In genomic region chr17:29345066-29345465, GRCh38 we compare ENCODE assay signal across 24 cellular contexts. TPM values are rescaled to one million over a fixed set of nuclear protein-coding genes. Genes with fewer than 3 reads are reported as not detected.
DNase-seq lines count a peak whose midpoint lies in the region; ATAC-seq, FAIRE-seq and TF ChIP-seq lines count a peak whose summit lies in the region.
"Had no signal": no experiment of that assay in that cellular context is flagged by ENCODE, and none has a peak within 500 bp of the region (broad histone marks: within the 10 kb centered on the region; RNA-seq: fewer than 3 reads in every experiment).

No MANE protein-coding gene starts in this region.

- no peak overlapping the region for H3K27ac Mint-ChIP-seq in immature natural killer cell
- H3K27ac Mint-ChIP-seq: B cell; CD4-positive, CD25-positive, alpha-beta regulatory T cell; CD8-positive, alpha-beta T cell; H9; HFFc6 had no signal

- CTCF ChIA-PET in HepG2 (lab: Yijun Ruan, JAX; ENCODE audit: low intra/inter-chr PET ratio, low total read pairs): no interaction called here
- CTCF ChIA-PET in PC-3 (lab: Charles Lee): no interaction called here

- H3K4me3 ChIP-seq in HepG2 (replicated peaks in 1 of 3; ENCODE audit: insufficient read depth in 1 of 3, low read depth in 2 of 3, low read length in 3 of 3): no peak overlapping the region
- H3K4me3 ChIP-seq in right lobe of liver: no peak overlapping the region
- no peak overlapping the region for H3K4me3 ChIP-seq in hepatocyte
- H3K4me3 ChIP-seq in trophoblast cell (ENCODE audit: low read depth, low read length): no peak overlapping the region
- no peak overlapping the region for H3K4me3 ChIP-seq in PC-3 (ENCODE audit: low read length)
- H3K4me3 ChIP-seq: BLaER1, GM12878, GM23248 had no signal

- no peak for TF ChIP-seq POLR2A in HepG2 (IDR thresholded peaks at IDR 0.05; ENCODE audit: insufficient read depth in 1 of 2, low read depth in 2 of 2, low read length in 2 of 2)
- TF ChIP-seq POLR2A in right lobe of liver (IDR thresholded peaks at IDR 0.05): no peak

- no peak overlapping the region for H3K23ac ChIP-seq in trophoblast cell (ENCODE audit: low read length)

- H3K9me3 ChIP-seq in HepG2 (ENCODE audit: low read length) (no peaks in the 10 kb centered on the region), right lobe of liver (no peaks in the 10 kb centered on the region), hepatocyte (ENCODE audit: low read depth) (no peaks in the 10 kb centered on the region), trophoblast cell (ENCODE audit: insufficient read depth, low read depth, low read length) (no peaks in the 10 kb centered on the region), PC-3 (ENCODE audit: low read length) (no peaks in the 10 kb centered on the region)
- H3K9me3 ChIP-seq: BLaER1 had no signal

- DNase-seq in HepG2 (ENCODE audit: low spot score) (no peak), right lobe of liver (no peak), hepatocyte (ENCODE audit: low spot score) (no peak), trophoblast cell (peak; percentile 61 to 87), immature natural killer cell (no peak), PC-3 (no peak)
- DNase-seq: CD4-positive, CD25-positive, alpha-beta regulatory T cell; CD8-positive, alpha-beta T cell; DMS 273 treated with DMSO at 0.1 percent for 48 hours; DMS79; EL; GDM1; GM23248; H9; HFFc6 had no signal

- ATAC-seq in HepG2: no peak
- ATAC-seq in right lobe of liver: no peak
- ATAC-seq in PC-3: no peak
- ATAC-seq: CD8-positive, alpha-beta T cell; GM12878; HCT116 had no signal

- no peaks in the 10 kb centered on the region for H3K36me3 Mint-ChIP-seq in immature natural killer cell
- H3K36me3 Mint-ChIP-seq: CD4-positive, CD25-positive, alpha-beta regulatory T cell; CD8-positive, alpha-beta T cell had no signal

- H3K79me1 ChIP-seq in trophoblast cell (ENCODE audit: low read length): peaks cover 3% of the 10 kb centered on the region

- H3K4me1 ChIP-seq in HepG2 (ENCODE audit: insufficient read depth, low read length) (no peaks in the 10 kb centered on the region), right lobe of liver (no peaks in the 10 kb centered on the region), hepatocyte (ENCODE audit: insufficient read depth) (peaks cover 5% of the 10 kb centered on the region), trophoblast cell (ENCODE audit: control insufficient read depth in 1 of 2, insufficient read depth in 2 of 2, low read length in 2 of 2) (no peaks in the 10 kb centered on the region), PC-3 (ENCODE audit: insufficient read depth, low read length) (no peaks in the 10 kb centered on the region)

- H3K4me1 Mint-ChIP-seq in immature natural killer cell: no peaks in the 10 kb centered on the region
- H3K4me1 Mint-ChIP-seq: CD4-positive, CD25-positive, alpha-beta regulatory T cell; H9 had no signal

- no peaks in the 10 kb centered on the region for H3K9me2 ChIP-seq in hepatocyte (replicated peaks; ENCODE audit: insufficient read depth)
- H3K9me2 ChIP-seq in PC-3 (replicated peaks; ENCODE audit: low read length): no peaks in the 10 kb centered on the region

- H2BK12ac ChIP-seq in trophoblast cell (ENCODE audit: low read length): no peak overlapping the region

- no peak overlapping the region for H3K9ac ChIP-seq in HepG2 (ENCODE audit: insufficient read depth, low read depth, low read length)
- no peak overlapping the region for H3K9ac ChIP-seq in trophoblast cell (ENCODE audit: low read length)
- no peak overlapping the region for H3K9ac ChIP-seq in PC-3 (ENCODE audit: low read length)
- H3K9ac ChIP-seq: BLaER1, GM23248 had no signal

- H4K20me1 ChIP-seq in HepG2 (ENCODE audit: insufficient read depth, low read length) (no peaks in the 10 kb centered on the region), hepatocyte (ENCODE audit: insufficient read depth, poor library complexity, severe bottlenecking) (no peaks in the 10 kb centered on the region), PC-3 (ENCODE audit: low read length) (no peaks in the 10 kb centered on the region)
- H4K20me1 ChIP-seq: BLaER1 had no signal

- POLR2A ChIA-PET in HepG2 (lab: Yijun Ruan, JAX) (interaction anchor here (1.6 kb wide), 1 partner anchor 51 kb away, joined by 3 read pairs; the partner anchor contains the start of gene NUFIP2), PC-3 (lab: Charles Lee; ENCODE audit: unreplicated experiment) (no interaction called here)

- WGBS in HepG2 (ENCODE audit: low lambda C conversion rate): 37% methylated on average over 3 of the region's 3 CpGs
- WGBS in right lobe of liver (ENCODE audit: insufficient coverage, low coverage, low lambda C conversion rate, missing lambda C conversion rate): 51% methylated on average over 3 of the region's 3 CpGs
- 94% methylated on average over 3 of the region's 3 CpGs for WGBS in hepatocyte (ENCODE audit: low lambda C conversion rate, missing lambda C conversion rate)
- WGBS in trophoblast cell (ENCODE audit: extremely low coverage, insufficient coverage, insufficient read length): 100% methylated on average over 1 of the region's 3 CpGs

- no peak overlapping the region for H2AK5ac ChIP-seq in trophoblast cell (ENCODE audit: low read length)

- H3K79me2 ChIP-seq in HepG2 (ENCODE audit: insufficient read depth, low read length) (no peaks in the 10 kb centered on the region), hepatocyte (no peaks in the 10 kb centered on the region), trophoblast cell (ENCODE audit: control insufficient read depth, insufficient read depth, low read length, poor library complexity) (no peaks in the 10 kb centered on the region), PC-3 (ENCODE audit: low read length) (no peaks in the 10 kb centered on the region)

- no peak overlapping the region for H3K14ac ChIP-seq in trophoblast cell (ENCODE audit: low read length)

- no peak for TF ChIP-seq CTCF in HepG2 (CRISPR knock-in tag; IDR thresholded peaks at IDR 0.05)
- no peak for TF ChIP-seq CTCF in right lobe of liver (IDR thresholded peaks at IDR 0.05)
- TF ChIP-seq CTCF in hepatocyte (IDR thresholded peaks at IDR 0.05; ENCODE audit: poor library complexity): no peak
- no peak for TF ChIP-seq CTCF in PC-3 (conservative IDR thresholded peaks at IDR 0.05; ENCODE audit: low read depth, low read length)

- BruUV-seq in HepG2 (replicated peaks; lab: Mats Ljungman, UMichigan): no TSS peak
- no TSS peak for BruUV-seq in PC-3 (replicated peaks; lab: Mats Ljungman, UMichigan)

- H3K27ac ChIP-seq in HepG2 (ENCODE audit: extremely low read length, insufficient read depth, low read length) (no peak overlapping the region), right lobe of liver (no peak overlapping the region), hepatocyte (peak overlapping the region; percentile 57), trophoblast cell (ENCODE audit: low read depth, low read length) (peak overlapping the region; percentile 74), PC-3 (ENCODE audit: low read length) (no peak overlapping the region)
- H3K27ac ChIP-seq: 22Rv1, BLaER1, C4-2B, GM23248 had no signal

- no peaks in the 10 kb centered on the region for H3K9me3 Mint-ChIP-seq in immature natural killer cell
- H3K9me3 Mint-ChIP-seq: CD8-positive, alpha-beta T cell; H9; HFFc6 had no signal

- no peak for TF ChIP-seq RAD21 in HepG2 (CRISPR knock-in tag; IDR thresholded peaks at IDR 0.05)

- no peak overlapping the region for H4K8ac ChIP-seq in trophoblast cell (ENCODE audit: low read depth, low read length)

- H3K18ac ChIP-seq in trophoblast cell (ENCODE audit: low read length): no peak overlapping the region

- TF ChIP-seq EP300 in HepG2 (IDR thresholded peaks at IDR 0.05; ENCODE audit: low read depth in 2 of 2, low read length in 2 of 2): no peak
- no peak for TF ChIP-seq EP300 in HepG2 (CRISPR knock-in tag; IDR thresholded peaks at IDR 0.05; ENCODE audit: borderline replicate concordance)

- H3K4me3 Mint-ChIP-seq in immature natural killer cell: no peak overlapping the region
- H3K4me3 Mint-ChIP-seq: B cell; CD4-positive, CD25-positive, alpha-beta regulatory T cell; CD8-positive, alpha-beta T cell; H9; HFFc6 had no signal

- in situ Hi-C loops in HepG2 (cut with HindIII; ENCODE audit: extremely low pct_ligation_motif_present, low pct_unique_long_range_greater_than_20kb): no loop called here

- FAIRE-seq in HepG2 (lab: Jason Lieb, UNC): no peak
- FAIRE-seq: A204.1, D721Med, GM12878, GM19239 had no signal

- H3K27me3 Mint-ChIP-seq in immature natural killer cell (ENCODE audit: low read depth in 3 of 3): peaks cover 1 to 6% (median 5%) of the 10 kb centered on the region in 3 donors

- H3F3A ChIP-seq in PC-3 (ENCODE audit: low read length, unreplicated experiment): no peaks in the 10 kb centered on the region

- H4K91ac ChIP-seq in trophoblast cell (ENCODE audit: low read depth, low read length): no peak overlapping the region

- H3K36me3 ChIP-seq in HepG2 (replicated peaks in 1 of 2; ENCODE audit: control insufficient read depth in 1 of 2, insufficient read depth in 2 of 2, low read length in 2 of 2) (no peaks in the 10 kb centered on the region), right lobe of liver (no peaks in the 10 kb centered on the region), hepatocyte (replicated peaks; ENCODE audit: insufficient read depth, low read depth) (no peaks in the 10 kb centered on the region), trophoblast cell (ENCODE audit: control insufficient read depth in 1 of 2, insufficient read depth in 2 of 2, low read length in 2 of 2) (no peaks in the 10 kb centered on the region), PC-3 (ENCODE audit: low read depth, low read length) (no peaks in the 10 kb centered on the region)
- H3K36me3 ChIP-seq: BLaER1 had no signal

- intact Hi-C loops in HepG2 (cut with micrococcal nuclease; ENCODE audit: unreplicated experiment) (no loop called here), right lobe of liver (cut with DNase I) (no loop called here), PC-3 (cut with micrococcal nuclease) (no loop called here)

- H2AFZ ChIP-seq in HepG2 (ENCODE audit: low read length) (no peak overlapping the region), hepatocyte (no peak overlapping the region), trophoblast cell (ENCODE audit: insufficient read depth, low read length, poor library complexity) (no peak overlapping the region), PC-3 (ENCODE audit: low read length) (no peak overlapping the region)
- H2AFZ ChIP-seq: GM23248 had no signal

- H3K4ac ChIP-seq in trophoblast cell (ENCODE audit: low read depth, low read length): no peak overlapping the region

- H4K12ac ChIP-seq in trophoblast cell (ENCODE audit: low read depth, low read length): no peak overlapping the region

- no peak overlapping the region for H2BK5ac ChIP-seq in trophoblast cell (ENCODE audit: low read depth, low read length, poor library complexity)

- H2BK120ac ChIP-seq in trophoblast cell (ENCODE audit: insufficient read depth, low read length, poor library complexity): peak overlapping the region; percentile 88

- no peak overlapping the region for H3K4me2 ChIP-seq in HepG2 (ENCODE audit: low read depth, low read length)
- H3K4me2 ChIP-seq in hepatocyte: no peak overlapping the region
- H3K4me2 ChIP-seq in trophoblast cell (ENCODE audit: low read length): no peak overlapping the region
- no peak overlapping the region for H3K4me2 ChIP-seq in PC-3 (ENCODE audit: low read length)
- H3K4me2 ChIP-seq: BLaER1 had no signal

- H3K27me3 ChIP-seq in HepG2 (ENCODE audit: control insufficient read depth in 1 of 2, insufficient read depth in 2 of 2, low read length in 2 of 2) (no peaks in the 10 kb centered on the region; a peak in 1 of 5 replicates), right lobe of liver (no peaks in the 10 kb centered on the region), hepatocyte (no peaks in the 10 kb centered on the region), trophoblast cell (ENCODE audit: insufficient read depth, low read length) (no peaks in the 10 kb centered on the region), PC-3 (ENCODE audit: low read length) (no peaks in the 10 kb centered on the region)
- H3K27me3 ChIP-seq: BLaER1 had no signal

RNA-seq across cellular contexts. Expression of gene TAOK1, which starts 45.1 kb away (rescaled TPM):
- total RNA-seq in HepG2 (2016; rRNA removed; fragmentation: Illumina TruSeq; extraction: Trizol) (23.0 and 36.2 TPM in 2 replicates), right lobe of liver (10 to 100 TPM; 17.1 to 37.1 (median 21.1) TPM), hepatocyte (46.1 and 51.7 TPM in 2 replicates), PC-3 (2014; rRNA removed) (17.3 and 21.3 TPM in 2 replicates)
- 7.0 and 9.1 TPM in 2 replicates for total RNA-seq in HepG2 (2016; cell fraction: cytosol; rRNA removed; fragmentation: Illumina TruSeq; extraction: Trizol; ENCODE audit: low read depth)
- 23.9 and 35.6 TPM in 2 replicates for total RNA-seq in HepG2 (2016; cell fraction: insoluble cytoplasmic fraction; rRNA removed; fragmentation: Illumina TruSeq; extraction: Trizol)
- total RNA-seq in HepG2 (2016; cell fraction: membrane; rRNA removed; fragmentation: Illumina TruSeq; extraction: Trizol): 9.0 and 11.2 TPM in 2 replicates
- 29.2 and 33.5 TPM in 2 replicates for total RNA-seq in HepG2 (2016; cell fraction: nucleus; rRNA removed; fragmentation: Illumina TruSeq; extraction: Trizol)
- polyA plus RNA-seq in HepG2 (2011; rRNA removed) (10.3 and 14.1 TPM in 2 replicates), hepatocyte (5.2 and 5.3 TPM in 2 replicates), immature natural killer cell (1 to 10 TPM; 2.0 to 3.4 (median 2.2) TPM)
- polyA plus RNA-seq in HepG2 (2011; cell fraction: cytosol; rRNA removed): 4.6 and 8.1 TPM in 2 replicates
- 8.2 and 11.5 TPM in 2 replicates for polyA plus RNA-seq in HepG2 (2011; cell fraction: nucleus; rRNA removed)
- polyA plus RNA-seq in HepG2 (2012): 12.5 and 13.0 TPM in 2 replicates
- polyA plus RNA-seq in HepG2 (2016; cell fraction: cytosol; fragmentation: Illumina TruSeq; extraction: Trizol; ENCODE audit: low read depth): 0.34 and 0.37 TPM in 2 replicates
- 15.4 and 16.5 TPM in 2 replicates for polyA plus RNA-seq in HepG2 (2016; cell fraction: insoluble cytoplasmic fraction; fragmentation: Illumina TruSeq; extraction: Trizol; ENCODE audit: low read depth)
- 1.4 and 1.8 TPM in 2 replicates for polyA plus RNA-seq in HepG2 (2016; cell fraction: membrane; fragmentation: Illumina TruSeq; extraction: Trizol; ENCODE audit: low read depth)
- polyA plus RNA-seq in HepG2 (2016; cell fraction: nucleus; fragmentation: Illumina TruSeq; extraction: Trizol; ENCODE audit: insufficient read depth, low read depth): 17.1 and 17.4 TPM in 2 replicates
- polyA minus RNA-seq in HepG2 (2011; rRNA and poly(A)+ RNA removed; ENCODE audit: low replicate concordance): 18.5 and 31.2 TPM in 2 replicates
- 29.5 and 45.7 TPM in 2 replicates for polyA minus RNA-seq in HepG2 (2011; cell fraction: cytosol; rRNA and poly(A)+ RNA removed)
- polyA minus RNA-seq in HepG2 (2011; cell fraction: nucleus; rRNA and poly(A)+ RNA removed): 48.7 and 64.9 TPM in 2 replicates
- polyA plus RNA-seq in trophoblast cell (2013): 24.7 and 29.0 TPM in 2 replicates

RNA-seq across cellular contexts. Expression of gene NUFIP2, which starts 51.1 kb away (rescaled TPM):
- total RNA-seq in HepG2 (2016; rRNA removed; fragmentation: Illumina TruSeq; extraction: Trizol) (30.8 and 51.1 TPM in 2 replicates), right lobe of liver (10 to 100 TPM; 16.1 to 31.2 (median 22.5) TPM), hepatocyte (41.9 and 47.8 TPM in 2 replicates), PC-3 (2014; rRNA removed) (16.1 and 22.6 TPM in 2 replicates)
- 3.3 and 4.4 TPM in 2 replicates for total RNA-seq in HepG2 (2016; cell fraction: cytosol; rRNA removed; fragmentation: Illumina TruSeq; extraction: Trizol; ENCODE audit: low read depth)
- 33.9 and 51.5 TPM in 2 replicates for total RNA-seq in HepG2 (2016; cell fraction: insoluble cytoplasmic fraction; rRNA removed; fragmentation: Illumina TruSeq; extraction: Trizol)
- total RNA-seq in HepG2 (2016; cell fraction: membrane; rRNA removed; fragmentation: Illumina TruSeq; extraction: Trizol): 12.2 and 14.5 TPM in 2 replicates
- total RNA-seq in HepG2 (2016; cell fraction: nucleus; rRNA removed; fragmentation: Illumina TruSeq; extraction: Trizol): 29.2 and 31.4 TPM in 2 replicates
- polyA plus RNA-seq in HepG2 (2011; rRNA removed) (7.2 and 10.3 TPM in 2 replicates), hepatocyte (8.4 and 8.9 TPM in 2 replicates), immature natural killer cell (10 to 100 TPM in 2 of 3 donors, 1 to 10 TPM in 1; 8.6 to 17.2 (median 11.9) TPM)
- 4.2 and 7.1 TPM in 2 replicates for polyA plus RNA-seq in HepG2 (2011; cell fraction: cytosol; rRNA removed)
- polyA plus RNA-seq in HepG2 (2011; cell fraction: nucleus; rRNA removed): 26.3 and 51.8 TPM in 2 replicates
- polyA plus RNA-seq in HepG2 (2012): 13.6 and 17.8 TPM in 2 replicates
- polyA plus RNA-seq in HepG2 (2016; cell fraction: cytosol; fragmentation: Illumina TruSeq; extraction: Trizol; ENCODE audit: low read depth): 0.59 and 0.75 TPM in 2 replicates
- 27.2 and 28.3 TPM in 2 replicates for polyA plus RNA-seq in HepG2 (2016; cell fraction: insoluble cytoplasmic fraction; fragmentation: Illumina TruSeq; extraction: Trizol; ENCODE audit: low read depth)
- polyA plus RNA-seq in HepG2 (2016; cell fraction: membrane; fragmentation: Illumina TruSeq; extraction: Trizol; ENCODE audit: low read depth): 3.1 TPM in 2 replicates
- 32.0 and 35.0 TPM in 2 replicates for polyA plus RNA-seq in HepG2 (2016; cell fraction: nucleus; fragmentation: Illumina TruSeq; extraction: Trizol; ENCODE audit: insufficient read depth, low read depth)
- 16.2 and 48.5 TPM in 2 replicates for polyA minus RNA-seq in HepG2 (2011; rRNA and poly(A)+ RNA removed; ENCODE audit: low replicate concordance)
- 18.9 and 19.5 TPM in 2 replicates for polyA minus RNA-seq in HepG2 (2011; cell fraction: cytosol; rRNA and poly(A)+ RNA removed)
- polyA minus RNA-seq in HepG2 (2011; cell fraction: nucleus; rRNA and poly(A)+ RNA removed): 25.1 and 29.7 TPM in 2 replicates
- polyA plus RNA-seq in trophoblast cell (2013): 107 and 111 TPM in 2 replicates

Comparison
In these comparisons a context has a peak if more than half of its experiments do, and no peak if none do; other contexts are left out.
1. DNase-seq: peak in trophoblast cell (2 of 2); none in HepG2 (single experiment), right lobe of liver (0 of 3), hepatocyte (single experiment), immature natural killer cell (0 of 3) and PC-3 (single experiment).
2. H3K27ac ChIP-seq: peak in hepatocyte (single experiment) and trophoblast cell (single experiment); none in HepG2 (single experiment), right lobe of liver (0 of 3) and PC-3 (single experiment).